ENCODE assay signal across 9 cellular contexts in the genomic region with DNA sequence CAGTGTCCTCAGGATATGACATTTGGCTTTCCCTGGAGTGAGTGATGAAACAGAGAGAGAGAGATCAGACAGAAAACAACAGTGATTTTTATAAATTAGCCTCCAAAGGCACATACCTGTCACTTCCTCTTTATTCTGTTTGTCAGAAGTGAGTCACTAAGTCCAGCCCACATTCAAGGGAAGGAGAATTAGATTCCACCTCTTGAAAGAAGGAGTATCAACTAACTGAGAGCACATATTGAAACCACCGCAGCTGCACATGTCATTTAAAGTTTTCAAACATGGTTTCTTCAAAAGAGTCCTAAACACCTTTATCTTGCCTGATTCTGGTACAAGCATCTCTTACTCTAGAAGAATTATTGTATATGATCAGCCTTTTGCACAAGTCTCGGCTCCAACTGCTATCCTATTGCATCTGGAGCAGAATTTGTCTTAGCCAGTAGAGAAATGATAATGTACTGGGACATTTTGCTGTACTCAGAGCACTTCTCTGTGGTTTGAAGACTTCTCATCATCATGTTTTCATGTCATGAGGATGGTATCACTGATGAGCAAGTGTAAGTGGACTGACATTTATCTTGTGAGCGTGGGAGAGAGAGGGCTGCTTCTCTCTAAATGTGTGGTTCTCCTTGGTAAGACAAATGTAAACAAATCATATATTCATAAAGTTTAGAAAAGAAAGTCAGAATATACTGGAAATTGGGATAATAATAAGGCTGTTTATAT.
DNase-seq lines count a peak whose midpoint lies in the region; ATAC-seq and TF ChIP-seq lines count a peak whose summit lies in the region.
"Had no signal": no experiment of that assay in that cellular context is flagged by ENCODE, and none has a peak within 500 bp of the region (broad histone marks: within the 10 kb centered on the region; RNA-seq: fewer than 3 reads in every experiment).

No MANE protein-coding gene starts in this region.

- H3K4me3 ChIP-seq in mesendoderm (ENCODE audit: low read length) = no peak overlapping the region
- no peak overlapping the region for H3K4me3 ChIP-seq in lower leg skin (ENCODE audit: low read depth, poor library complexity, severe bottlenecking)

- H2BK5ac ChIP-seq in mesendoderm (ENCODE audit: low read length) = no peak overlapping the region

- H3K9me3 Mint-ChIP-seq in activated naive CD8-positive, alpha-beta T cell treated with anti-CD3 and anti-CD28 coated beads, Interleukin-2, amount 50 U/mL, for 24 hours = peaks cover 12% of the 10 kb centered on the region

- TF ChIP-seq POLR2A in lower leg skin (IDR thresholded peaks at IDR 0.05) = no peak

- H3K36me3 ChIP-seq in mesendoderm (ENCODE audit: control insufficient read depth, insufficient read depth, low read length) = no peaks in the 10 kb centered on the region

- no peak overlapping the region for H3K18ac ChIP-seq in mesendoderm (ENCODE audit: low read length)

- no peak overlapping the region for H3K4me2 ChIP-seq in mesendoderm (ENCODE audit: low read length)

- H2AK5ac ChIP-seq in mesendoderm (ENCODE audit: low read length) = no peak overlapping the region

- H4K5ac ChIP-seq in mesendoderm (ENCODE audit: low read length) = no peak overlapping the region

- no peak for DNase-seq in activated naive CD8-positive, alpha-beta T cell treated with anti-CD3 and anti-CD28 coated beads, Interleukin-2, amount 50 U/mL, for 24 hours
- DNase-seq in mesendoderm = no peak
- DNase-seq in lower leg skin (ENCODE audit: low spot score in 2 of 2) = no peak
- no peak for DNase-seq in NCI-H187 (lab: John Stamatoyannopoulos, UW)

- H3K27me3 Mint-ChIP-seq in activated naive CD8-positive, alpha-beta T cell treated with anti-CD3 and anti-CD28 coated beads, Interleukin-2, amount 50 U/mL, for 24 hours = no peaks in the 10 kb centered on the region
- H3K27me3 Mint-ChIP-seq: naive thymus-derived CD8-positive, alpha-beta T cell had no signal

- no peaks in the 10 kb centered on the region for H3K4me1 ChIP-seq in mesendoderm (ENCODE audit: control insufficient read depth, low read depth, low read length)

- peaks cover 65% of the 10 kb centered on the region for H3K4me1 Mint-ChIP-seq in activated naive CD8-positive, alpha-beta T cell treated with anti-CD3 and anti-CD28 coated beads, Interleukin-2, amount 50 U/mL, for 24 hours

- peak overlapping the region; percentile 45 for H3K4me3 Mint-ChIP-seq in activated naive CD8-positive, alpha-beta T cell treated with anti-CD3 and anti-CD28 coated beads, Interleukin-2, amount 50 U/mL, for 24 hours
- H3K4me3 Mint-ChIP-seq: naive thymus-derived CD8-positive, alpha-beta T cell had no signal

- H3K27ac ChIP-seq in mesendoderm (ENCODE audit: low read depth, low read length) = no peak overlapping the region

- intact Hi-C loops in lower leg skin (cut with DNase I; ENCODE audit: low total_unique reads) = no loop called here

- no peak overlapping the region for H3K9ac ChIP-seq in mesendoderm (ENCODE audit: low read length)

- H3K27ac Mint-ChIP-seq in activated naive CD8-positive, alpha-beta T cell treated with anti-CD3 and anti-CD28 coated beads, Interleukin-2, amount 50 U/mL, for 24 hours = peak overlapping the region; percentile 97

- H3K36me3 Mint-ChIP-seq in activated naive CD8-positive, alpha-beta T cell treated with anti-CD3 and anti-CD28 coated beads, Interleukin-2, amount 50 U/mL, for 24 hours (ENCODE audit: low read depth) = peaks cover 8% of the 10 kb centered on the region
- H3K36me3 Mint-ChIP-seq: naive thymus-derived CD8-positive, alpha-beta T cell had no signal

- no peak overlapping the region for H3K56ac ChIP-seq in mesendoderm (ENCODE audit: low read length)

- H2BK120ac ChIP-seq in mesendoderm (ENCODE audit: low read depth, low read length) = no peak overlapping the region

- WGBS in mesendoderm (ENCODE audit: extremely low coverage, insufficient coverage, low lambda C conversion rate) = no CpG with 5 or more reads among the region's 3 CpGs
- WGBS in lower leg skin, 2 donors = 82 to 84% methylated on average over 3 of the region's 3 CpGs

- no peaks in the 10 kb centered on the region for H3K79me1 ChIP-seq in mesendoderm (ENCODE audit: low read length)

- H3K79me2 ChIP-seq in mesendoderm (ENCODE audit: control insufficient read depth, insufficient read depth, low read length) = no peaks in the 10 kb centered on the region

- ATAC-seq in GM18502 (IDR thresholded peaks at IDR 0.05; ENCODE audit: poor library complexity, unreplicated experiment) (peak; percentile 40), GM21367 (IDR thresholded peaks at IDR 0.05; ENCODE audit: unreplicated experiment) (peak; percentile 61), HG03439 (IDR thresholded peaks at IDR 0.05; ENCODE audit: unreplicated experiment) (peak; percentile 51), SK-N-SH treated with all-trans-retinoic acid at 6 μM for 48 hours (no peak)
- peak; percentile 94 for ATAC-seq in activated naive CD8-positive, alpha-beta T cell treated with anti-CD3 and anti-CD28 coated beads, Interleukin-2, amount 50 U/mL, for 24 hours

- no peak for TF ChIP-seq CTCF in lower leg skin (IDR thresholded peaks at IDR 0.05)

- H2BK15ac ChIP-seq in mesendoderm (replicated peaks; ENCODE audit: low read depth) = no peak overlapping the region

- H3K23ac ChIP-seq in mesendoderm (ENCODE audit: low read length) = no peak overlapping the region

- no peaks in the 10 kb centered on the region for H3K27me3 ChIP-seq in mesendoderm (ENCODE audit: insufficient read depth, low read length, poor library complexity)

- H3K4ac ChIP-seq in mesendoderm (ENCODE audit: low read depth, low read length) = no peak overlapping the region

- H4K8ac ChIP-seq in mesendoderm (ENCODE audit: low read depth, low read length) = no peak overlapping the region

TF ChIP-seq in SK-N-SH treated with all-trans-retinoic acid at 6 μM for 48 hours, 23 proteins besides CTCF, POLR2A, EP300 and RAD21:
- no peak for TF ChIP-seq ZC3H10 (CRISPR knock-in tag; IDR thresholded peaks at IDR 0.05)
- TF ChIP-seq, protein P1, sequence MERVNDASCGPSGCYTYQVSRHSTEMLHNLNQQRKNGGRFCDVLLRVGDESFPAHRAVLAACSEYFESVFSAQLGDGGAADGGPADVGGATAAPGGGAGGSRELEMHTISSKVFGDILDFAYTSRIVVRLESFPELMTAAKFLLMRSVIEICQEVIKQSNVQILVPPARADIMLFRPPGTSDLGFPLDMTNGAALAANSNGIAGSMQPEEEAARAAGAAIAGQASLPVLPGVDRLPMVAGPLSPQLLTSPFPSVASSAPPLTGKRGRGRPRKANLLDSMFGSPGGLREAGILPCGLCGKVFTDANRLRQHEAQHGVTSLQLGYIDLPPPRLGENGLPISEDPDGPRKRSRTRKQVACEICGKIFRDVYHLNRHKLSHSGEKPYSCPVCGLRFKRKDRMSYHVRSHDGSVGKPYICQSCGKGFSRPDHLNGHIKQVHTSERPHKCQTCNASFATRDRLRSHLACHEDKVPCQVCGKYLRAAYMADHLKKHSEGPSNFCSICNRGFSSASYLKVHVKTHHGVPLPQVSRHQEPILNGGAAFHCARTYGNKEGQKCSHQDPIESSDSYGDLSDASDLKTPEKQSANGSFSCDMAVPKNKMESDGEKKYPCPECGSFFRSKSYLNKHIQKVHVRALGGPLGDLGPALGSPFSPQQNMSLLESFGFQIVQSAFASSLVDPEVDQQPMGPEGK (CRISPR knock-in tag; IDR thresholded peaks at IDR 0.05; ENCODE audit: borderline replicate concordance) = no peak
- TF ChIP-seq ISL1 (CRISPR knock-in tag; IDR thresholded peaks at IDR 0.05) = no peak
- TF ChIP-seq, protein P2, sequence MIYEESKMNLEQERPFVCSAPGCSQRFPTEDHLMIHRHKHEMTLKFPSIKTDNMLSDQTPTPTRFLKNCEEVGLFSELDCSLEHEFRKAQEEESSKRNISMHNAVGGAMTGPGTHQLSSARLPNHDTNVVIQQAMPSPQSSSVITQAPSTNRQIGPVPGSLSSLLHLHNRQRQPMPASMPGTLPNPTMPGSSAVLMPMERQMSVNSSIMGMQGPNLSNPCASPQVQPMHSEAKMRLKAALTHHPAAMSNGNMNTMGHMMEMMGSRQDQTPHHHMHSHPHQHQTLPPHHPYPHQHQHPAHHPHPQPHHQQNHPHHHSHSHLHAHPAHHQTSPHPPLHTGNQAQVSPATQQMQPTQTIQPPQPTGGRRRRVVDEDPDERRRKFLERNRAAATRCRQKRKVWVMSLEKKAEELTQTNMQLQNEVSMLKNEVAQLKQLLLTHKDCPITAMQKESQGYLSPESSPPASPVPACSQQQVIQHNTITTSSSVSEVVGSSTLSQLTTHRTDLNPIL (CRISPR knock-in tag; IDR thresholded peaks at IDR 0.05; ENCODE audit: low read depth) = no peak
- TF ChIP-seq CSDC2 (CRISPR knock-in tag; IDR thresholded peaks at IDR 0.05) = no peak
